In genomic region chr16:54191592-54191991, GRCh38 we compare ENCODE assay signal across 38 cellular contexts.
"Had no signal": no experiment of that assay in that cellular context is flagged by ENCODE, and none has a peak within 500 bp of the region (broad histone marks: within the 10 kb centered on the region; RNA-seq: fewer than 3 reads in every experiment).

No MANE protein-coding gene starts in this region.

- H3K4me3 Mint-ChIP-seq: activated CD4-positive, alpha-beta memory T cell treated with anti-CD3 and anti-CD28 coated beads, Interleukin-2, amount 10 ng/mL, durations not matched to agents 7 days and 5 days; activated CD4-positive, alpha-beta T cell treated with anti-CD3 and anti-CD28 coated beads for 36 hours; activated CD4-positive, alpha-beta T cell treated with anti-CD3 and anti-CD28 coated beads, Interleukin-2, amount 10 ng/mL, durations not matched to agents 7 days and 5 days; activated CD8-positive, alpha-beta memory T cell treated with anti-CD3 and anti-CD28 coated beads, Interleukin-2, amount 10 ng/mL, durations not matched to agents 7 days and 5 days; activated CD8-positive, alpha-beta T cell treated with anti-CD3 and anti-CD28 coated beads, Interleukin-2, amount 10 ng/mL, durations not matched to agents 7 days and 5 days; activated naive CD4-positive, alpha-beta T cell treated with anti-CD3 and anti-CD28 coated beads for 36 hours; activated naive CD8-positive, alpha-beta T cell treated with anti-CD3 and anti-CD28 coated beads for 36 hours; activated T-cell treated with anti-CD3 and anti-CD28 coated beads, Interleukin-2, amount 50 U/mL, for 24 hours; activated T-helper 17 cell treated with anti-CD3 and anti-CD28 coated beads, Interleukin-2, amount 50 U/mL, for 72 hours; central memory CD8-positive, alpha-beta T cell; T-helper 1 cell treated with Interleukin-12 subunit alpha and Interleukin-12 subunit beta and Interleukin-4 antibody, amounts not matched to agents 30 μg/mL and 1 μg/mL, for 36 hours; T-helper 2 cell treated with Interferon-gamma antibody and Interleukin-4, amounts not matched to agents 5 μg/mL and 100 μg/mL, for 36 hours; WTC11 had no signal

- H3K9me3 Mint-ChIP-seq: activated CD4-positive, alpha-beta memory T cell treated with anti-CD3 and anti-CD28 coated beads, Interleukin-2, amount 10 ng/mL, durations not matched to agents 7 days and 5 days; activated T-helper 17 cell treated with anti-CD3 and anti-CD28 coated beads, Interleukin-2, amount 50 U/mL, for 72 hours; central memory CD8-positive, alpha-beta T cell; T-helper 1 cell treated with Interleukin-12 subunit alpha and Interleukin-12 subunit beta and Interleukin-4 antibody, amounts not matched to agents 30 μg/mL and 1 μg/mL, for 36 hours; T-helper 2 cell treated with Interferon-gamma antibody and Interleukin-4, amounts not matched to agents 5 μg/mL and 100 μg/mL, for 36 hours had no signal

- H3K9me3 ChIP-seq: adrenal gland, body of pancreas had no signal

- H3K36me3 ChIP-seq: adrenal gland, brain microvascular endothelial cell, breast epithelium, WERI-Rb-1 had no signal

- H3K27ac ChIP-seq: adrenal gland, body of pancreas, brain microvascular endothelial cell, breast epithelium, WERI-Rb-1 had no signal

- H3K4me1 Mint-ChIP-seq: activated CD4-positive, alpha-beta memory T cell treated with anti-CD3 and anti-CD28 coated beads, Interleukin-2, amount 10 ng/mL, durations not matched to agents 7 days and 5 days; activated CD4-positive, alpha-beta T cell treated with anti-CD3 and anti-CD28 coated beads for 36 hours; activated naive CD8-positive, alpha-beta T cell treated with anti-CD3 and anti-CD28 coated beads for 36 hours; activated T-helper 17 cell treated with anti-CD3 and anti-CD28 coated beads, Interleukin-2, amount 50 U/mL, for 72 hours; central memory CD8-positive, alpha-beta T cell had no signal

- H3K4me1 ChIP-seq: adrenal gland, body of pancreas, breast epithelium had no signal

- H3K36me3 Mint-ChIP-seq: activated CD8-positive, alpha-beta memory T cell treated with anti-CD3 and anti-CD28 coated beads, Interleukin-2, amount 10 ng/mL, durations not matched to agents 7 days and 5 days; activated naive CD8-positive, alpha-beta T cell treated with anti-CD3 and anti-CD28 coated beads for 36 hours; WTC11 had no signal

- DNase-seq: activated CD4-positive, alpha-beta memory T cell treated with anti-CD3 and anti-CD28 coated beads, Interleukin-2, amount 10 ng/mL, durations not matched to agents 7 days and 5 days; activated CD4-positive, alpha-beta T cell treated with anti-CD3 and anti-CD28 coated beads for 1 hour; activated CD4-positive, alpha-beta T cell treated with anti-CD3 and anti-CD28 coated beads for 36 hours; activated CD4-positive, alpha-beta T cell treated with anti-CD3 and anti-CD28 coated beads for 48 hours; activated CD4-positive, alpha-beta T cell treated with anti-CD3 and anti-CD28 coated beads, Interleukin-2, amount 10 ng/mL, durations not matched to agents 7 days and 5 days; activated CD4-positive, alpha-beta T cell treated with anti-CD3 and anti-CD28 coated beads, Interleukin-2, amount 50 U/mL, for 48 hours; activated CD4-positive, CD25-positive, alpha-beta regulatory T cell; activated CD8-positive, alpha-beta memory T cell treated with anti-CD3 and anti-CD28 coated beads for 24 hours; activated CD8-positive, alpha-beta memory T cell treated with anti-CD3 and anti-CD28 coated beads, Interleukin-2, amount 10 ng/mL, durations not matched to agents 7 days and 5 days; activated CD8-positive, alpha-beta memory T cell treated with anti-CD3 and anti-CD28 coated beads, Interleukin-2, amount 50 U/mL, for 48 hours; activated CD8-positive, alpha-beta T cell treated with anti-CD3 and anti-CD28 coated beads, Interleukin-2, amount 10 ng/mL, durations not matched to agents 7 days and 5 days; activated effector memory CD4-positive, alpha-beta T cell treated with anti-CD3 and anti-CD28 coated beads, Interleukin-2, amount 50 U/mL, for 16 hours; activated gamma-delta T cell treated with Interleukin-2 at 50 U/mL for 16 hours; activated naive CD4-positive, alpha-beta T cell; activated naive CD4-positive, alpha-beta T cell treated with anti-CD3 and anti-CD28 coated beads for 36 hours; activated naive CD4-positive, alpha-beta T cell treated with anti-CD3 and anti-CD28 coated beads, Interleukin-2, amount 50 U/mL, for 16 hours; activated naive CD8-positive, alpha-beta T cell treated with anti-CD3 and anti-CD28 coated beads for 36 hours; activated T-cell treated with anti-CD3 and anti-CD28 coated beads, Interleukin-2, amount 50 U/mL, for 24 hours; activated T-cell treated with anti-CD3 and anti-CD28 coated beads, Interleukin-2, amount 50 U/mL, for 48 hours; adrenal gland; amniotic stem cell; aorta; body of pancreas; brain microvascular endothelial cell; cerebellar nuclear complex; T-helper 1 cell; T-helper 2 cell; T-helper 9 cell; WERI-Rb-1 had no signal

- H3K27ac Mint-ChIP-seq: activated CD4-positive, alpha-beta memory T cell treated with anti-CD3 and anti-CD28 coated beads, Interleukin-2, amount 10 ng/mL, durations not matched to agents 7 days and 5 days; activated CD4-positive, alpha-beta T cell treated with anti-CD3 and anti-CD28 coated beads for 36 hours; activated CD4-positive, alpha-beta T cell treated with anti-CD3 and anti-CD28 coated beads, Interleukin-2, amount 10 ng/mL, durations not matched to agents 7 days and 5 days; activated CD8-positive, alpha-beta memory T cell treated with anti-CD3 and anti-CD28 coated beads, Interleukin-2, amount 10 ng/mL, durations not matched to agents 7 days and 5 days; activated CD8-positive, alpha-beta T cell treated with anti-CD3 and anti-CD28 coated beads, Interleukin-2, amount 10 ng/mL, durations not matched to agents 7 days and 5 days; activated naive CD4-positive, alpha-beta T cell treated with anti-CD3 and anti-CD28 coated beads for 36 hours; activated naive CD4-positive, alpha-beta T cell treated with anti-CD3 and anti-CD28 coated beads, Interleukin-2, amount 50 U/mL, for 72 hours; activated naive CD8-positive, alpha-beta T cell treated with anti-CD3 and anti-CD28 coated beads for 36 hours; activated T-cell treated with anti-CD3 and anti-CD28 coated beads, Interleukin-2, amount 50 U/mL, for 24 hours; activated T-helper 17 cell treated with anti-CD3 and anti-CD28 coated beads, Interleukin-2, amount 50 U/mL, for 72 hours; T-helper 1 cell treated with Interleukin-12 subunit alpha and Interleukin-12 subunit beta and Interleukin-4 antibody, amounts not matched to agents 30 μg/mL and 1 μg/mL, for 36 hours; T-helper 2 cell treated with Interferon-gamma antibody and Interleukin-4, amounts not matched to agents 5 μg/mL and 100 μg/mL, for 36 hours; WTC11 had no signal

- H3K27me3 ChIP-seq: adrenal gland, body of pancreas, breast epithelium had no signal

- FAIRE-seq: astrocyte had no signal

- H3K4me3 ChIP-seq: adrenal gland, body of pancreas, breast epithelium had no signal

- H3K27me3 Mint-ChIP-seq: activated naive CD8-positive, alpha-beta T cell treated with anti-CD3 and anti-CD28 coated beads for 36 hours had no signal

- ATAC-seq: activated CD4-positive, alpha-beta T cell treated with anti-CD3 and anti-CD28 coated beads for 36 hours; activated CD4-positive, CD25-positive, alpha-beta regulatory T cell treated with anti-CD3 and anti-CD28 coated beads, Interleukin-2, amount 50 U/mL, for 24 hours; activated CD8-positive, alpha-beta memory T cell treated with anti-CD3 and anti-CD28 coated beads, Interleukin-2, amount 10 ng/mL, durations not matched to agents 7 days and 5 days; activated CD8-positive, alpha-beta T cell treated with anti-CD3 and anti-CD28 coated beads, Interleukin-2, amount 10 ng/mL, durations not matched to agents 7 days and 5 days; activated naive CD4-positive, alpha-beta T cell treated with anti-CD3 and anti-CD28 coated beads, Interleukin-2, amount 50 U/mL, for 72 hours; activated T-helper 17 cell treated with anti-CD3 and anti-CD28 coated beads, Interleukin-2, amount 50 U/mL, for 72 hours; body of pancreas; WTC11 had no signal
